1 cellular context compared by ENCODE assay signal in the genomic region with DNA sequence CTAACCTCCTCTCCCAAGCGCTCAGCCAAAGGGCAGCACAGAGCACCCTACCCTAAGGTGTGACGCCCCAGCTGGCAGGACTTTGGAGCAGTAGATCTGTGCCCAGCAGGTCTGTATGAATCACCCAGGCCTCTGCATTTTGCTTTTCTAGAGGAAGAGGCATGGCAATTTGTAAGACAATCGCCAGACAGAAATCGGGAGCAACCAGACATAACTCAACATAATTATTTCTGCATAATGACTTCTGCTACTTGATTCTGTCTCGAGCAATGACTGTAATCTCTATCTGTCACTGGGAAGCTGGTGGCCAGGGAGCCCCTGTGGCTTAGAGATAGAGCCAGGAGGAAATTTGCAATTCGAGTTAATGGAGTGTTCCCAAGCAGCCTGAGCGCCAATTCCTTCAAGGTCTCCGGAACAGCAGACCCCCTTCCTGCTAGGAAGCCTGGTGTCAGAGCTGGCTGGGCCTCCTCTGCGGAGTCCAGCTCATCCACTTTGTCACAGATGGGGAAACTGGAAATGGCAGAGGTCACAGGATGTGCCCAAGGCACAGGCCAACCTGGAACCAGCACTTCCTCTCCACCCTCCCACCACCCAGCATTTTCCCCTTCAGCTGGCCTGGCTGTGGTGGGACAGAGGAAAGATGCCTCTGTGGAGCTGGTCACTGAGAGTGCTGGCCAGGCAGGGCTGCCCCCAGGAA.
A peak's percentile ranks its signal among the peaks of the same experiment; 100 is the strongest.
TF ChIP-seq lines count a peak whose summit lies in the region.

No MANE protein-coding gene starts in this region.

TF ChIP-seq in K562, 482 proteins besides CTCF, POLR2A, EP300 and RAD21 (continued from another document and continues in another):
- TF ChIP-seq, protein P1, sequence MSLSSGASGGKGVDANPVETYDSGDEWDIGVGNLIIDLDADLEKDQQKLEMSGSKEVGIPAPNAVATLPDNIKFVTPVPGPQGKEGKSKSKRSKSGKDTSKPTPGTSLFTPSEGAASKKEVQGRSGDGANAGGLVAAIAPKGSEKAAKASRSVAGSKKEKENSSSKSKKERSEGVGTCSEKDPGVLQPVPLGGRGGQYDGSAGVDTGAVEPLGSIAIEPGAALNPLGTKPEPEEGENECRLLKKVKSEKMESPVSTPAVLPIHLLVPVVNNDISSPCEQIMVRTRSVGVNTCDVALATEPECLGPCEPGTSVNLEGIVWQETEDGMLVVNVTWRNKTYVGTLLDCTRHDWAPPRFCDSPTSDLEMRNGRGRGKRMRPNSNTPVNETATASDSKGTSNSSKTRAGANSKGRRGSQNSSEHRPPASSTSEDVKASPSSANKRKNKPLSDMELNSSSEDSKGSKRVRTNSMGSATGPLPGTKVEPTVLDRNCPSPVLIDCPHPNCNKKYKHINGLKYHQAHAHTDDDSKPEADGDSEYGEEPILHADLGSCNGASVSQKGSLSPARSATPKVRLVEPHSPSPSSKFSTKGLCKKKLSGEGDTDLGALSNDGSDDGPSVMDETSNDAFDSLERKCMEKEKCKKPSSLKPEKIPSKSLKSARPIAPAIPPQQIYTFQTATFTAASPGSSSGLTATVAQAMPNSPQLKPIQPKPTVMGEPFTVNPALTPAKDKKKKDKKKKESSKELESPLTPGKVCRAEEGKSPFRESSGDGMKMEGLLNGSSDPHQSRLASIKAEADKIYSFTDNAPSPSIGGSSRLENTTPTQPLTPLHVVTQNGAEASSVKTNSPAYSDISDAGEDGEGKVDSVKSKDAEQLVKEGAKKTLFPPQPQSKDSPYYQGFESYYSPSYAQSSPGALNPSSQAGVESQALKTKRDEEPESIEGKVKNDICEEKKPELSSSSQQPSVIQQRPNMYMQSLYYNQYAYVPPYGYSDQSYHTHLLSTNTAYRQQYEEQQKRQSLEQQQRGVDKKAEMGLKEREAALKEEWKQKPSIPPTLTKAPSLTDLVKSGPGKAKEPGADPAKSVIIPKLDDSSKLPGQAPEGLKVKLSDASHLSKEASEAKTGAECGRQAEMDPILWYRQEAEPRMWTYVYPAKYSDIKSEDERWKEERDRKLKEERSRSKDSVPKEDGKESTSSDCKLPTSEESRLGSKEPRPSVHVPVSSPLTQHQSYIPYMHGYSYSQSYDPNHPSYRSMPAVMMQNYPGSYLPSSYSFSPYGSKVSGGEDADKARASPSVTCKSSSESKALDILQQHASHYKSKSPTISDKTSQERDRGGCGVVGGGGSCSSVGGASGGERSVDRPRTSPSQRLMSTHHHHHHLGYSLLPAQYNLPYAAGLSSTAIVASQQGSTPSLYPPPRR (CRISPR knock-in tag; IDR thresholded peaks at IDR 0.05; ENCODE audit: borderline replicate concordance): no peak
- TF ChIP-seq MAFF (IDR thresholded peaks at IDR 0.05; ENCODE audit: low read length) (0 out of 2 replicates have a peak, but pooled peaks have one; percentile 20), STAG1 (CRISPR knock-in tag; IDR thresholded peaks at IDR 0.05; ENCODE audit: borderline replicate concordance) (no peak), ZNF124 (CRISPR knock-in tag; IDR thresholded peaks at IDR 0.05) (no peak), MED1 (CRISPR knock-in tag; IDR thresholded peaks at IDR 0.05; ENCODE audit: borderline replicate concordance) (no peak), ZC3H8 (IDR thresholded peaks at IDR 0.05) (no peak), CC2D1A (IDR thresholded peaks at IDR 0.05) (peak; percentile 88; the same call in 1 of the 2 replicates), ZFP30 (CRISPR knock-in tag; IDR thresholded peaks at IDR 0.05; ENCODE audit: borderline replicate concordance) (no peak), ZBTB7A (IDR thresholded peaks at IDR 0.05; ENCODE audit: borderline replicate concordance, control insufficient read depth, low read depth, low read length) (no peak), SMAD4 (CRISPR knock-in tag; conservative IDR thresholded peaks at IDR 0.05) (peak; percentile 96), KDM2B (CRISPR knock-in tag; IDR thresholded peaks at IDR 0.05) (no peak), ZNF232 (CRISPR knock-in tag; IDR thresholded peaks at IDR 0.05) (no peak), ZNF707 (CRISPR knock-in tag; conservative IDR thresholded peaks at IDR 0.05) (no peak), NUFIP1 (IDR thresholded peaks at IDR 0.05; ENCODE audit: partially characterized antibody) (no peak), TGIF2 (CRISPR knock-in tag; IDR thresholded peaks at IDR 0.05) (no peak), ZNF212 (CRISPR knock-in tag; IDR thresholded peaks at IDR 0.05) (no peak), KHSRP (IDR thresholded peaks at IDR 0.05) (no peak), NONO (IDR thresholded peaks at IDR 0.05; ENCODE audit: low read depth in 2 of 2, low read length in 1 of 2) (no peak), ZNF311 (CRISPR knock-in tag; IDR thresholded peaks at IDR 0.05) (no peak), NEUROD1 (IDR thresholded peaks at IDR 0.05; ENCODE audit: borderline replicate concordance, low read depth, low read length, partially characterized antibody) (peak; percentile 25), JUN (IDR thresholded peaks at IDR 0.05; ENCODE audit: borderline replicate concordance, low read depth, low read length) (0 out of 2 replicates have a peak, but pooled peaks have one; percentile 25), JUN (CRISPR knock-in tag; IDR thresholded peaks at IDR 0.05; ENCODE audit: borderline replicate concordance) (no peak), TAL1 (IDR thresholded peaks at IDR 0.05) (peak; percentile 95), MTA2 (IDR thresholded peaks at IDR 0.05; ENCODE audit: low read depth) (peak; percentile 90), HMG20B (CRISPR knock-in tag; IDR thresholded peaks at IDR 0.05) (no peak), LCOR (CRISPR knock-in tag; IDR thresholded peaks at IDR 0.05) (0 out of 2 replicates have a peak, but pooled peaks have one; percentile 45), HDAC1 (IDR thresholded peaks at IDR 0.05) (peak in 1 of 2 experiments; percentile 64; a peak in 1 of 4 replicates), SRSF1 (IDR thresholded peaks at IDR 0.05; ENCODE audit: low read depth, low read length) (no peak), ZNF24 (IDR thresholded peaks at IDR 0.05) (no peak), MYBL2 (IDR thresholded peaks at IDR 0.05; ENCODE audit: low read depth) (no peak), MYBL2 (CRISPR knock-in tag; IDR thresholded peaks at IDR 0.05; ENCODE audit: borderline replicate concordance) (no peak), FOSL1 (tag; conservative IDR thresholded peaks at IDR 0.05) (peak; percentile 48), ZNF239 (CRISPR knock-in tag; IDR thresholded peaks at IDR 0.05) (no peak), ZFX (CRISPR knock-in tag; IDR thresholded peaks at IDR 0.05) (no peak), MIER1 (IDR thresholded peaks at IDR 0.05; ENCODE audit: low read depth) (no peak), ZNF699 (CRISPR knock-in tag; IDR thresholded peaks at IDR 0.05; ENCODE audit: insufficient replicate concordance) (no peak), KDM1A (IDR thresholded peaks at IDR 0.05) (peak; percentile 86 to 88), ATF7 (IDR thresholded peaks at IDR 0.05) (0 out of 2 replicates have a peak, but pooled peaks have one; percentile 9)
- TF ChIP-seq, protein P2, sequence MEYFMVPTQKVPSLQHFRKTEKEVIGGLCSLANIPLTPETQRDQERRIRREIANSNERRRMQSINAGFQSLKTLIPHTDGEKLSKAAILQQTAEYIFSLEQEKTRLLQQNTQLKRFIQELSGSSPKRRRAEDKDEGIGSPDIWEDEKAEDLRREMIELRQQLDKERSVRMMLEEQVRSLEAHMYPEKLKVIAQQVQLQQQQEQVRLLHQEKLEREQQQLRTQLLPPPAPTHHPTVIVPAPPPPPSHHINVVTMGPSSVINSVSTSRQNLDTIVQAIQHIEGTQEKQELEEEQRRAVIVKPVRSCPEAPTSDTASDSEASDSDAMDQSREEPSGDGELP (CRISPR knock-in tag; IDR thresholded peaks at IDR 0.05; ENCODE audit: borderline replicate concordance): peak; percentile 60
- TF ChIP-seq, protein P3, sequence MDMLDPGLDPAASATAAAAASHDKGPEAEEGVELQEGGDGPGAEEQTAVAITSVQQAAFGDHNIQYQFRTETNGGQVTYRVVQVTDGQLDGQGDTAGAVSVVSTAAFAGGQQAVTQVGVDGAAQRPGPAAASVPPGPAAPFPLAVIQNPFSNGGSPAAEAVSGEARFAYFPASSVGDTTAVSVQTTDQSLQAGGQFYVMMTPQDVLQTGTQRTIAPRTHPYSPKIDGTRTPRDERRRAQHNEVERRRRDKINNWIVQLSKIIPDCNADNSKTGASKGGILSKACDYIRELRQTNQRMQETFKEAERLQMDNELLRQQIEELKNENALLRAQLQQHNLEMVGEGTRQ (CRISPR knock-in tag; IDR thresholded peaks at IDR 0.05): no peak
- TF ChIP-seq, protein P4, sequence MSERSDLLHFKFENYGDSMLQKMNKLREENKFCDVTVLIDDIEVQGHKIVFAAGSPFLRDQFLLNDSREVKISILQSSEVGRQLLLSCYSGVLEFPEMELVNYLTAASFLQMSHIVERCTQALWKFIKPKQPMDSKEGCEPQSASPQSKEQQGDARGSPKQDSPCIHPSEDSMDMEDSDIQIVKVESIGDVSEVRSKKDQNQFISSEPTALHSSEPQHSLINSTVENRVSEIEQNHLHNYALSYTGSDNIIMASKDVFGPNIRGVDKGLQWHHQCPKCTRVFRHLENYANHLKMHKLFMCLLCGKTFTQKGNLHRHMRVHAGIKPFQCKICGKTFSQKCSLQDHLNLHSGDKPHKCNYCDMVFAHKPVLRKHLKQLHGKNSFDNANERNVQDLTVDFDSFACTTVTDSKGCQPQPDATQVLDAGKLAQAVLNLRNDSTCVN (CRISPR knock-in tag; IDR thresholded peaks at IDR 0.05): no peak
- TF ChIP-seq, protein P5, sequence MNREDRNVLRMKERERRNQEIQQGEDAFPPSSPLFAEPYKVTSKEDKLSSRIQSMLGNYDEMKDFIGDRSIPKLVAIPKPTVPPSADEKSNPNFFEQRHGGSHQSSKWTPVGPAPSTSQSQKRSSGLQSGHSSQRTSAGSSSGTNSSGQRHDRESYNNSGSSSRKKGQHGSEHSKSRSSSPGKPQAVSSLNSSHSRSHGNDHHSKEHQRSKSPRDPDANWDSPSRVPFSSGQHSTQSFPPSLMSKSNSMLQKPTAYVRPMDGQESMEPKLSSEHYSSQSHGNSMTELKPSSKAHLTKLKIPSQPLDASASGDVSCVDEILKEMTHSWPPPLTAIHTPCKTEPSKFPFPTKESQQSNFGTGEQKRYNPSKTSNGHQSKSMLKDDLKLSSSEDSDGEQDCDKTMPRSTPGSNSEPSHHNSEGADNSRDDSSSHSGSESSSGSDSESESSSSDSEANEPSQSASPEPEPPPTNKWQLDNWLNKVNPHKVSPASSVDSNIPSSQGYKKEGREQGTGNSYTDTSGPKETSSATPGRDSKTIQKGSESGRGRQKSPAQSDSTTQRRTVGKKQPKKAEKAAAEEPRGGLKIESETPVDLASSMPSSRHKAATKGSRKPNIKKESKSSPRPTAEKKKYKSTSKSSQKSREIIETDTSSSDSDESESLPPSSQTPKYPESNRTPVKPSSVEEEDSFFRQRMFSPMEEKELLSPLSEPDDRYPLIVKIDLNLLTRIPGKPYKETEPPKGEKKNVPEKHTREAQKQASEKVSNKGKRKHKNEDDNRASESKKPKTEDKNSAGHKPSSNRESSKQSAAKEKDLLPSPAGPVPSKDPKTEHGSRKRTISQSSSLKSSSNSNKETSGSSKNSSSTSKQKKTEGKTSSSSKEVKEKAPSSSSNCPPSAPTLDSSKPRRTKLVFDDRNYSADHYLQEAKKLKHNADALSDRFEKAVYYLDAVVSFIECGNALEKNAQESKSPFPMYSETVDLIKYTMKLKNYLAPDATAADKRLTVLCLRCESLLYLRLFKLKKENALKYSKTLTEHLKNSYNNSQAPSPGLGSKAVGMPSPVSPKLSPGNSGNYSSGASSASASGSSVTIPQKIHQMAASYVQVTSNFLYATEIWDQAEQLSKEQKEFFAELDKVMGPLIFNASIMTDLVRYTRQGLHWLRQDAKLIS (CRISPR knock-in tag; IDR thresholded peaks at IDR 0.05): 0 out of 2 replicates have a peak, but pooled peaks have one; percentile 58
